ENCODE assay signal across 22 cellular contexts in genomic region chr2:141058552-141058951, GRCh38.
"Had no signal": no experiment of that assay in that cellular context is flagged by ENCODE, and none has a peak within 500 bp of the region (broad histone marks: within the 10 kb centered on the region; RNA-seq: fewer than 3 reads in every experiment).

No MANE protein-coding gene starts in this region.

- DNase-seq: activated B cell treated with CpG ODN at 0.5 μM for 24 hours; activated CD4-positive, alpha-beta T cell treated with anti-CD3 and anti-CD28 coated beads for 1 hour; activated CD4-positive, alpha-beta T cell treated with anti-CD3 and anti-CD28 coated beads, Interleukin-2, amount 10 ng/mL, durations not matched to agents 24 days and 14 days; activated CD4-positive, alpha-beta T cell treated with anti-CD3 and anti-CD28 coated beads, Interleukin-2, amount 50 U/mL, for 48 hours; activated CD8-positive, alpha-beta memory T cell treated with anti-CD3 and anti-CD28 coated beads, Interleukin-2, amount 10 ng/mL, durations not matched to agents 7 days and 5 days; activated effector memory CD4-positive, alpha-beta T cell treated with Interleukin-2 at 50 U/mL for 16 hours; activated naive CD4-positive, alpha-beta T cell; activated T-cell treated with anti-CD3 and anti-CD28 coated beads, Interleukin-2, amount 50 U/mL, for 24 hours; aorta; central memory CD4-positive, alpha-beta T cell; Karpas-422; NCI-H1048; NCI-H187; NCI-H2081; NCI-H2171 treated with DMSO at 0.1 percent for 48 hours; NCI-H510A treated with DMSO at 0.1 percent for 48 hours; NCI-H69; SIG-M5; T-helper 17 cell; T-helper 9 cell had no signal

- H3K27me3 ChIP-seq: breast epithelium had no signal

- H3K36me3 ChIP-seq: breast epithelium had no signal

- H3K4me3 ChIP-seq: breast epithelium, K562 had no signal

- FAIRE-seq: K562 had no signal

- ATAC-seq: activated CD8-positive, alpha-beta memory T cell treated with anti-CD3 and anti-CD28 coated beads, Interleukin-2, amount 10 ng/mL, durations not matched to agents 7 days and 5 days; K562; T-helper 17 cell had no signal

- H3K4me1 ChIP-seq: breast epithelium had no signal

- H3K9me3 ChIP-seq: breast epithelium had no signal

- H3K27ac ChIP-seq: breast epithelium had no signal
